ENCODE assay signal across 11 cellular contexts in the genomic region with DNA sequence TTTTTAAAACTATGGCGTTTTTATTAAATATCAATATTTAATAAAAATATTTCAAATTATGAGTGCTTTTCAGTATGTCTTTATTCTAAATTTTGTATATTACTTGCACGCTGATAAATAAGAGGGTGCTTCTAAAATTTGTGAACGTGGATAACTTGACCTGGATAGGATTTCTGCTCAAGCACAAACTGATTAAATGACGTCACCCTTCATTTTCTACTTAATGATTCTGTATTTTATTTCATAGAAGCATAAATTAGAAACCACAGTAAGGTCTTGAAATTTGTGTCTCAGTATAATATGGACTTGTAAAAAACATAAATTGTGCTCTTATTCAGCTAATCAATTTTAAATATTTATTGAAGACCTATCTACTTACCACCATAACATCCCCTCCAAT.
"Had no signal": no experiment of that assay in that cellular context is flagged by ENCODE, and none has a peak within 500 bp of the region (broad histone marks: within the 10 kb centered on the region; RNA-seq: fewer than 3 reads in every experiment).

No MANE protein-coding gene starts in this region.

- FAIRE-seq: H1, H54 had no signal

- H3K4me3 ChIP-seq: GM23248, GM23338, HAP-1 had no signal

- ATAC-seq: GM23338, HCT116 had no signal

- H3K9me3 ChIP-seq: HAP-1 had no signal

- H3K36me3 ChIP-seq: HAP-1 had no signal

- H3K27ac ChIP-seq: GM23248 had no signal

- H2AFZ ChIP-seq: GM23248 had no signal

- DNase-seq: GM23248, GOT3, H7, H9, HCEC 1CT, HFFc6 had no signal

- H3K4me2 ChIP-seq: GM23338 had no signal

- H3K9ac ChIP-seq: GM23248 had no signal
